Comparison of ENCODE assay signal across 13 cellular contexts in the genomic region with DNA sequence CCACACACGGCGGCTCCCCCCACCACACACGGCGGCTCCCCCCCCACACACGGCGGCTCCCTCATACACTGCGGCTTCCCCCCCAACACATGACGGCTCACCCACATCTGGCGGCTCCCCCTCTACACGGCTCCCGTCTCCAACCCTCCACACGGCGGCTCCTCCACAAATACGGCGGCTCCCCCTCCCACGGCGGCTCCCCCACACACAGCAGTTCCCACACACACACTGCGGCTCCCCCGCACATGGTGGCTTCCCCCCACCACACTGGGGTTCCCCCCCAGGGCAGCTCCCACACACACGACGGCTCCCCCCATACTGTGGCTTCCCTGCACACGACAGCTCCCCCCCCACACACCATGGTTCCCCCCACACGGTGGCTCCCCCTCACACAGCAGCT.
A peak's percentile ranks its signal among the peaks of the same experiment; 100 is the strongest.
DNase-seq lines count a peak whose midpoint lies in the region; ATAC-seq and TF ChIP-seq lines count a peak whose summit lies in the region.
"Had no signal": no experiment of that assay in that cellular context is flagged by ENCODE, and none has a peak within 500 bp of the region (broad histone marks: within the 10 kb centered on the region; RNA-seq: fewer than 3 reads in every experiment).

No MANE protein-coding gene starts in this region.

- POLR2A ChIA-PET in SK-N-SH (lab: Yijun Ruan, JAX), result interaction anchor here (0.6 kb wide), 1 partner anchor 21 kb away, joined by 3 read pairs; no protein-coding TSS in a partner anchor

- no peaks in the 10 kb centered on the region for H3K4me1 Mint-ChIP-seq in osteocyte (ENCODE audit: unreplicated experiment)
- H3K4me1 Mint-ChIP-seq: CD4-positive, CD25-positive, alpha-beta regulatory T cell; IgD-negative memory B cell had no signal

- CTCF ChIA-PET in SK-N-SH (lab: Yijun Ruan, JAX), result no interaction called here

- H3K36me3 ChIP-seq in SK-N-SH (replicated peaks in 1 of 2; ENCODE audit: control insufficient read depth in 1 of 2, insufficient read depth in 2 of 2, low read length in 1 of 2), result no peaks in the 10 kb centered on the region
- H3K36me3 ChIP-seq: BLaER1 treated with 17β-estradiol and CSF1 and Interleukin-3, amounts not matched to agents 10 nM and 100 nM had no signal

- H4K20me1 ChIP-seq in SK-N-SH (ENCODE audit: insufficient read depth), result no peaks in the 10 kb centered on the region
- H4K20me1 ChIP-seq: BLaER1 treated with 17β-estradiol and CSF1 and Interleukin-3, amounts not matched to agents 10 nM and 100 nM had no signal

- TF ChIP-seq EP300 in SK-N-SH (IDR thresholded peaks at IDR 0.05; ENCODE audit: borderline replicate concordance in 1 of 2, low read depth in 1 of 2, low read length in 1 of 2), result no peak

- no peaks in the 10 kb centered on the region for H3K27me3 ChIP-seq in SK-N-SH (ENCODE audit: insufficient read depth)
- H3K27me3 ChIP-seq: BLaER1 treated with 17β-estradiol and CSF1 and Interleukin-3, amounts not matched to agents 10 nM and 100 nM had no signal

- TF ChIP-seq RAD21 in SK-N-SH (IDR thresholded peaks at IDR 0.05; ENCODE audit: low read length), result no peak

- WGBS in SK-N-SH (ENCODE audit: low lambda C conversion rate), result 31% methylated on average over 19 of the region's 23 CpGs

- H2AFZ ChIP-seq in SK-N-SH (ENCODE audit: low read depth), result no peak overlapping the region

- H3K27ac Mint-ChIP-seq in osteocyte (ENCODE audit: unreplicated experiment), result no peak overlapping the region
- H3K27ac Mint-ChIP-seq: CD4-positive, CD25-positive, alpha-beta regulatory T cell; IgD-negative memory B cell had no signal

- TF ChIP-seq CTCF in SK-N-SH (IDR thresholded peaks at IDR 0.05) (no peak), osteocyte (IDR thresholded peaks at IDR 0.05) (no peak)

- H3K4me3 ChIP-seq in SK-N-SH (ENCODE audit: low read depth in 2 of 2, low read length in 1 of 2), result peak overlapping the region in 1 of 2 experiments; percentile 26; a peak in 1 of 4 replicates
- H3K4me3 ChIP-seq: BLaER1 treated with 17β-estradiol and CSF1 and Interleukin-3, amounts not matched to agents 10 nM and 100 nM had no signal

- H3K9me2 ChIP-seq in SK-N-SH, result no peaks in the 10 kb centered on the region

- H3K9ac ChIP-seq in SK-N-SH, result no peak overlapping the region
- H3K9ac ChIP-seq: BLaER1 treated with 17β-estradiol and CSF1 and Interleukin-3, amounts not matched to agents 10 nM and 100 nM had no signal

- H3K9me3 Mint-ChIP-seq in osteocyte (ENCODE audit: unreplicated experiment), result no peaks in the 10 kb centered on the region

- H3F3A ChIP-seq in SK-N-SH (replicated peaks; ENCODE audit: insufficient read depth), result no peaks in the 10 kb centered on the region

- peaks cover 24% of the 10 kb centered on the region for H3K27me3 Mint-ChIP-seq in osteocyte (ENCODE audit: unreplicated experiment)
- H3K27me3 Mint-ChIP-seq: CD4-positive, CD25-positive, alpha-beta regulatory T cell had no signal

- DNase-seq in SK-N-SH (peak; percentile 73), NCI-H69 (lab: John Stamatoyannopoulos, UW) (peak; percentile 6), osteocyte (ENCODE audit: extremely low spot score, unreplicated experiment) (peak; percentile 76), Kasumi-1 (lab: John Stamatoyannopoulos, UW) (no peak), AG20443 (ENCODE audit: low spot score) (no peak)
- DNase-seq: 8988T; CD4-positive, CD25-positive, alpha-beta regulatory T cell; DMS53; GF-D8 had no signal

- H3K4me3 Mint-ChIP-seq in osteocyte (ENCODE audit: unreplicated experiment), result no peak overlapping the region
- H3K4me3 Mint-ChIP-seq: CD4-positive, CD25-positive, alpha-beta regulatory T cell; IgD-negative memory B cell had no signal

- no peaks in the 10 kb centered on the region for H3K79me2 ChIP-seq in SK-N-SH (ENCODE audit: insufficient read depth)

- H3K4me2 ChIP-seq in SK-N-SH, result no peak overlapping the region
- H3K4me2 ChIP-seq: BLaER1 treated with 17β-estradiol and CSF1 and Interleukin-3, amounts not matched to agents 10 nM and 100 nM had no signal

- ATAC-seq in SK-N-SH treated with all-trans-retinoic acid at 6 μM for 48 hours (no peak), esophagus mucosa (no peak)

- no peaks in the 10 kb centered on the region; a peak in 1 of 4 replicates for H3K4me1 ChIP-seq in SK-N-SH (ENCODE audit: control insufficient read depth in 1 of 2, insufficient read depth in 2 of 2, low read depth in 1 of 2, low read length in 1 of 2)
- H3K4me1 ChIP-seq: BLaER1 treated with 17β-estradiol and CSF1 and Interleukin-3, amounts not matched to agents 10 nM and 100 nM had no signal

- H3K27ac ChIP-seq in SK-N-SH (ENCODE audit: low read depth in 2 of 2, low read length in 1 of 2), result no peak overlapping the region
- H3K27ac ChIP-seq: BLaER1 treated with 17β-estradiol and CSF1 and Interleukin-3, amounts not matched to agents 10 nM and 100 nM had no signal

- H3K9me3 ChIP-seq in SK-N-SH, result no peaks in the 10 kb centered on the region

- H3K36me3 Mint-ChIP-seq in osteocyte (ENCODE audit: unreplicated experiment), result no peaks in the 10 kb centered on the region
- H3K36me3 Mint-ChIP-seq: CD4-positive, CD25-positive, alpha-beta regulatory T cell; IgD-negative memory B cell had no signal

TF ChIP-seq in SK-N-SH, 30 proteins besides CTCF, POLR2A, EP300 and RAD21:
- TF ChIP-seq NFIC (IDR thresholded peaks at IDR 0.05; ENCODE audit: borderline replicate concordance), result no peak

TF ChIP-seq in SK-N-SH treated with all-trans-retinoic acid at 6 μM for 48 hours, 23 proteins besides CTCF, POLR2A, EP300 and RAD21 (continues in another document):
- TF ChIP-seq GLIS3 (CRISPR knock-in tag; IDR thresholded peaks at IDR 0.05) (no peak), OSR1 (CRISPR knock-in tag; IDR thresholded peaks at IDR 0.05) (no peak), ISL1 (CRISPR knock-in tag; IDR thresholded peaks at IDR 0.05) (no peak), TOX (CRISPR knock-in tag; IDR thresholded peaks at IDR 0.05; ENCODE audit: borderline replicate concordance) (no peak), PPARA (CRISPR knock-in tag; IDR thresholded peaks at IDR 0.05; ENCODE audit: borderline replicate concordance) (no peak), ESRRG (CRISPR knock-in tag; IDR thresholded peaks at IDR 0.05) (no peak), ZFP3 (CRISPR knock-in tag; IDR thresholded peaks at IDR 0.05) (no peak), ZNF8 (CRISPR knock-in tag; IDR thresholded peaks at IDR 0.05) (no peak), ZC3H10 (CRISPR knock-in tag; IDR thresholded peaks at IDR 0.05) (no peak), ARNTL (CRISPR knock-in tag; IDR thresholded peaks at IDR 0.05; ENCODE audit: borderline replicate concordance, low read depth) (no peak), ZNF70 (CRISPR knock-in tag; IDR thresholded peaks at IDR 0.05) (no peak)
- TF ChIP-seq, protein P1, sequence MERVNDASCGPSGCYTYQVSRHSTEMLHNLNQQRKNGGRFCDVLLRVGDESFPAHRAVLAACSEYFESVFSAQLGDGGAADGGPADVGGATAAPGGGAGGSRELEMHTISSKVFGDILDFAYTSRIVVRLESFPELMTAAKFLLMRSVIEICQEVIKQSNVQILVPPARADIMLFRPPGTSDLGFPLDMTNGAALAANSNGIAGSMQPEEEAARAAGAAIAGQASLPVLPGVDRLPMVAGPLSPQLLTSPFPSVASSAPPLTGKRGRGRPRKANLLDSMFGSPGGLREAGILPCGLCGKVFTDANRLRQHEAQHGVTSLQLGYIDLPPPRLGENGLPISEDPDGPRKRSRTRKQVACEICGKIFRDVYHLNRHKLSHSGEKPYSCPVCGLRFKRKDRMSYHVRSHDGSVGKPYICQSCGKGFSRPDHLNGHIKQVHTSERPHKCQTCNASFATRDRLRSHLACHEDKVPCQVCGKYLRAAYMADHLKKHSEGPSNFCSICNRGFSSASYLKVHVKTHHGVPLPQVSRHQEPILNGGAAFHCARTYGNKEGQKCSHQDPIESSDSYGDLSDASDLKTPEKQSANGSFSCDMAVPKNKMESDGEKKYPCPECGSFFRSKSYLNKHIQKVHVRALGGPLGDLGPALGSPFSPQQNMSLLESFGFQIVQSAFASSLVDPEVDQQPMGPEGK (CRISPR knock-in tag; IDR thresholded peaks at IDR 0.05; ENCODE audit: borderline replicate concordance), result no peak
- TF ChIP-seq, protein P2, sequence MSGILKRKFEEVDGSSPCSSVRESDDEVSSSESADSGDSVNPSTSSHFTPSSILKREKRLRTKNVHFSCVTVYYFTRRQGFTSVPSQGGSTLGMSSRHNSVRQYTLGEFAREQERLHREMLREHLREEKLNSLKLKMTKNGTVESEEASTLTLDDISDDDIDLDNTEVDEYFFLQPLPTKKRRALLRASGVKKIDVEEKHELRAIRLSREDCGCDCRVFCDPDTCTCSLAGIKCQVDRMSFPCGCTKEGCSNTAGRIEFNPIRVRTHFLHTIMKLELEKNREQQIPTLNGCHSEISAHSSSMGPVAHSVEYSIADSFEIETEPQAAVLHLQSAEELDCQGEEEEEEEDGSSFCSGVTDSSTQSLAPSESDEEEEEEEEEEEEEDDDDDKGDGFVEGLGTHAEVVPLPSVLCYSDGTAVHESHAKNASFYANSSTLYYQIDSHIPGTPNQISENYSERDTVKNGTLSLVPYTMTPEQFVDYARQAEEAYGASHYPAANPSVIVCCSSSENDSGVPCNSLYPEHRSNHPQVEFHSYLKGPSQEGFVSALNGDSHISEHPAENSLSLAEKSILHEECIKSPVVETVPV (CRISPR knock-in tag; IDR thresholded peaks at IDR 0.05), result no peak
- TF ChIP-seq, protein P3, sequence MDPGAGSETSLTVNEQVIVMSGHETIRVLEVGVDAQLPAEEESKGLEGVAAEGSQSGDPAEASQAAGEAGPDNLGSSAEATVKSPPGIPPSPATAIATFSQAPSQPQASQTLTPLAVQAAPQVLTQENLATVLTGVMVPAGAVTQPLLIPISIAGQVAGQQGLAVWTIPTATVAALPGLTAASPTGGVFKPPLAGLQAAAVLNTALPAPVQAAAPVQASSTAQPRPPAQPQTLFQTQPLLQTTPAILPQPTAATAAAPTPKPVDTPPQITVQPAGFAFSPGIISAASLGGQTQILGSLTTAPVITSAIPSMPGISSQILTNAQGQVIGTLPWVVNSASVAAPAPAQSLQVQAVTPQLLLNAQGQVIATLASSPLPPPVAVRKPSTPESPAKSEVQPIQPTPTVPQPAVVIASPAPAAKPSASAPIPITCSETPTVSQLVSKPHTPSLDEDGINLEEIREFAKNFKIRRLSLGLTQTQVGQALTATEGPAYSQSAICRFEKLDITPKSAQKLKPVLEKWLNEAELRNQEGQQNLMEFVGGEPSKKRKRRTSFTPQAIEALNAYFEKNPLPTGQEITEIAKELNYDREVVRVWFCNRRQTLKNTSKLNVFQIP (CRISPR knock-in tag; IDR thresholded peaks at IDR 0.05; ENCODE audit: borderline replicate concordance, low read depth), result no peak

Comparison
In these comparisons a context has a peak if more than half of its experiments do, and no peak if none do; other contexts are left out.
1. DNase-seq: peak in SK-N-SH (single experiment), NCI-H69 (single experiment) and osteocyte (single experiment); none in Kasumi-1 (0 of 2) and AG20443 (single experiment).